ENCODE assay signal across 12 cellular contexts in the genomic region with DNA sequence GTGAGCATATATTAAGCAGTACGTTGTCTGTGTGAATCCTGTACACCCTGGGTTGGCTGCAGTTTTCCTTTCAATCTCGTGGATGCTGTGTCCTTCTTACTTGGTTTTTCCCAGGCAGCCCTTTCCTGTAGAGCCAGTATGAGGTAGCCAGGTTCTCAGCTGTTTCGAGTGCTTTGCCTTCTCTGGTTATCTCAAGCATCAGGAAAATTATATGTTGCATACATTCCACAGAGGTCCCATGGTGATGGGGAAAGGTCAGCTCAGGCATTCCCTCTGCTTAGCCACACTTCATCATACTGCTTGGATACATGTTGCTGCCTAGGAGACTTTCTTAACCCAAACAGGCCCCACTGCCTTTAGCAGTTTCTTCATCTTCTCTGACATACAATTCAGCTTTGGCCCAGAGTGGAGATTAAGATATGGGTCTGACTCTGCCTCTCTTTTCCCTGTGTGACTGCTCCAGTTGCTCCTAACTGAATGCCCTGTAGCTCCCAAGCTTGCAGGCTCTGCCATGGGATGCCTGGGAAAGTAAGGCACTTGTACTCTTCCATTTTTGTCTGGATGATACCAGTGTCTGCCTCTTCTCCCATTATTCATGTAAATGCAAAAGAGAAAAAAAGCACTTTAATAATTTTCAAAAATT. TPM values are rescaled to one million over a fixed set of nuclear protein-coding genes. Genes with fewer than 3 reads are reported as not detected.
DNase-seq lines count a peak whose midpoint lies in the region; ATAC-seq and TF ChIP-seq lines count a peak whose summit lies in the region.
"Had no signal": no experiment of that assay in that cellular context is flagged by ENCODE, and none has a peak within 500 bp of the region (broad histone marks: within the 10 kb centered on the region; RNA-seq: fewer than 3 reads in every experiment).

No MANE protein-coding gene starts in this region.

- WGBS in mesenchymal stem cell: 13% methylated on average over 3 of the region's 3 CpGs

- H3K14ac ChIP-seq in mesenchymal stem cell (ENCODE audit: low read length in 2 of 2): no peak overlapping the region

- ATAC-seq in GM19324 (IDR thresholded peaks at IDR 0.05; ENCODE audit: low FRiP score, unreplicated experiment): no peak
- no peak for ATAC-seq in HG03457 (IDR thresholded peaks at IDR 0.05; ENCODE audit: unreplicated experiment)
- ATAC-seq: activated T-helper 17 cell treated with anti-CD3 and anti-CD28 coated beads, Interleukin-2, amount 50 U/mL, for 72 hours had no signal

- H2AFZ ChIP-seq in mesenchymal stem cell (ENCODE audit: low read depth, low read length): no peak overlapping the region

- no peak overlapping the region for H4K8ac ChIP-seq in mesenchymal stem cell (ENCODE audit: low read length)

- no peak overlapping the region for H3K23ac ChIP-seq in mesenchymal stem cell (ENCODE audit: low read length in 2 of 2)

- H3K27ac ChIP-seq in AG04450 (ENCODE audit: low read depth, low read length): peak overlapping the region; percentile 59
- H3K27ac ChIP-seq in mesenchymal stem cell (ENCODE audit: low read length, poor library complexity, severe bottlenecking): peak overlapping the region; percentile 78

- peak overlapping the region; percentile 38 for H3K4me2 ChIP-seq in mesenchymal stem cell (ENCODE audit: low read length, poor library complexity, severe bottlenecking)

- H3K18ac ChIP-seq in mesenchymal stem cell (ENCODE audit: low read depth in 1 of 2, low read length in 2 of 2): peak overlapping the region in 1 of 2 experiments; percentile 34

- H3K4me1 ChIP-seq in mesenchymal stem cell (ENCODE audit: control insufficient read depth, insufficient read depth, low read depth, low read length): peaks cover 4% of the 10 kb centered on the region

- no peak overlapping the region for H4K91ac ChIP-seq in mesenchymal stem cell (ENCODE audit: low read length)

- no peak for TF ChIP-seq CTCF in AG04450 (IDR thresholded peaks at IDR 0.05; ENCODE audit: low read depth, low read length)
- no peak for TF ChIP-seq CTCF in cardiac fibroblast (IDR thresholded peaks at IDR 0.05; ENCODE audit: low read depth, low read length)

- H3K36me3 ChIP-seq in mesenchymal stem cell (ENCODE audit: control insufficient read depth in 1 of 2, insufficient read depth in 2 of 2, low read depth in 1 of 2, low read length in 2 of 2): no peaks in the 10 kb centered on the region

- DNase-seq in AG04450 (ENCODE audit: low read depth, low spot score) (peak; percentile 78), LoVo (ENCODE audit: low spot score) (peak; percentile 19), cardiac fibroblast (ENCODE audit: low read depth in 2 of 2) (peak; percentile 90 to 92), mesenchymal stem cell (peak; percentile 97), T-helper 2 cell (no peak), NCI-H510A (lab: John Stamatoyannopoulos, UW) (no peak)
- DNase-seq: GOT3; midbrain; stimulated activated CD4-positive, alpha-beta T cell treated with anti-CD3 and anti-CD28 coated beads, Interleukin-12 subunit alpha, Interleukin-12 subunit beta, amount 100 ng/mL, for 4 hours had no signal

- no peak overlapping the region for H2BK12ac ChIP-seq in mesenchymal stem cell (ENCODE audit: low read length in 2 of 2)

- no peak overlapping the region for H2BK5ac ChIP-seq in mesenchymal stem cell (ENCODE audit: low read depth, low read length, poor library complexity, severe bottlenecking)

- CTCF ChIA-PET in AG04450 (lab: Charles Lee): interaction anchor here (1.4 to 2.5 kb wide), 3 partner anchors 11 to 247 kb away, joined by 4 to 14 read pairs (median 12); partner anchors contain the start of gene GNAI1

- H3K4me3 ChIP-seq in AG04450 (ENCODE audit: low read depth, low read length): no peak overlapping the region; the same call in 1 of the 2 replicates
- H3K4me3 ChIP-seq in cardiac fibroblast (replicated peaks in 1 of 2; ENCODE audit: low read depth in 2 of 2, low read length in 2 of 2): peak overlapping the region in 1 of 2 donors; percentile 2
- peak overlapping the region in 1 of 2 experiments; percentile 57 for H3K4me3 ChIP-seq in mesenchymal stem cell (ENCODE audit: insufficient read depth in 1 of 2, low read depth in 1 of 2, low read length in 2 of 2)

- H3K4ac ChIP-seq in mesenchymal stem cell (ENCODE audit: low read depth in 1 of 2, low read length in 2 of 2): no peak overlapping the region

- no peaks in the 10 kb centered on the region for H3K79me1 ChIP-seq in mesenchymal stem cell (replicated peaks; ENCODE audit: low read length, poor library complexity, severe bottlenecking)

- no peaks in the 10 kb centered on the region for H3K27me3 ChIP-seq in AG04450 (ENCODE audit: control insufficient read depth, insufficient read depth, low read length)
- H3K27me3 ChIP-seq in mesenchymal stem cell (ENCODE audit: control insufficient read depth in 1 of 2, insufficient read depth in 1 of 2, low read length in 2 of 2): no peaks in the 10 kb centered on the region

- H3K9me3 ChIP-seq in AG04450 (ENCODE audit: control insufficient read depth, insufficient read depth, low read length) (no peaks in the 10 kb centered on the region), mesenchymal stem cell (ENCODE audit: control insufficient read depth, low read length) (no peaks in the 10 kb centered on the region)

- no peak overlapping the region for H2AK5ac ChIP-seq in mesenchymal stem cell (ENCODE audit: low read length, severe bottlenecking)

- H2BK15ac ChIP-seq in mesenchymal stem cell (ENCODE audit: low read depth, poor library complexity, severe bottlenecking): no peak overlapping the region

- POLR2A ChIA-PET in AG04450 (lab: Yijun Ruan, JAX): interaction anchor here (1.1 kb wide), 1 partner anchor 12 kb away, joined by 4 read pairs; the partner anchor contains the start of gene GNAI1

- peak overlapping the region; percentile 74 for H3K9ac ChIP-seq in mesenchymal stem cell (ENCODE audit: low read length)

- H2BK120ac ChIP-seq in mesenchymal stem cell (ENCODE audit: low read depth, low read length): no peak overlapping the region

RNA-seq across cellular contexts. Expression of gene GNAI1, which starts 11.3 kb away (rescaled TPM):
- 31.9 and 56.2 TPM in 2 replicates for polyA plus RNA-seq in AG04450 (2011; rRNA removed)
- 24.9 and 38.1 TPM in 2 replicates for polyA minus RNA-seq in AG04450 (2011; rRNA and poly(A)+ RNA removed)
- 161 TPM for polyA plus RNA-seq in mesenchymal stem cell (2013, experiment 1 of 2)
- 168 TPM for polyA plus RNA-seq in mesenchymal stem cell (2013, experiment 2 of 2)

Comparison
In these comparisons a context has a peak if more than half of its experiments do, and no peak if none do; other contexts are left out.
1. DNase-seq: peak in AG04450 (single experiment), LoVo (single experiment), cardiac fibroblast (2 of 2) and mesenchymal stem cell (single experiment); none in T-helper 2 cell (0 of 5) and NCI-H510A (single experiment).